1 cellular context compared by ENCODE assay signal in the genomic region with DNA sequence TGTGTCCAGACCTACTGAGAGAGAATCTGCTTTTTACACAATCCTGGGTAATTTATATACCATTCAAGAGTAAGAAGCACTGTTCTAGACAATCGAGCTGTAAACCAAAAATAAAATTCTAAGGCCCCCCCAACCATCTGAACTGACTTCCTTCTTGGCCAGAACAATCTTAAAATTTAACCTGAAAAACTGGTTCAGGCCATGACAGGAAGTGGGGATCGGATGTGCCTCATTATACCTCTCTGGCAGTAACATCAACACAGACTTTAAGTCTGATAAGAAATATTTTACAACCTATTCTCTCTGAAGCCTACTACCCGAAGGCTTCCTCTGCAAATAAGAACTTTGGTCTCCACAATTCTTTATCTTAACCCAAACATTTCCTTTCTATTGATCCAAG.
TF ChIP-seq lines count a peak whose summit lies in the region.

No MANE protein-coding gene starts in this region.

TF ChIP-seq in endothelial cell of umbilical vein, 7 proteins besides CTCF, POLR2A, EP300 and RAD21:
- peak; percentile 26 for TF ChIP-seq GATA2 (IDR thresholded peaks at IDR 0.05; ENCODE audit: insufficient read depth, insufficient read length, low read depth, low read length)
- TF ChIP-seq FOS (IDR thresholded peaks at IDR 0.05; ENCODE audit: borderline replicate concordance, insufficient read depth, low read length), result no peak
